Comparison of ENCODE assay signal across 9 cellular contexts in genomic region chr17:82283208-82283749, GRCh38. TPM values are rescaled to one million over a fixed set of nuclear protein-coding genes. Genes with fewer than 3 reads are reported as not detected.
DNase-seq lines count a peak whose midpoint lies in the region; ATAC-seq, FAIRE-seq and TF ChIP-seq lines count a peak whose summit lies in the region.
"Had no signal": no experiment of that assay in that cellular context is flagged by ENCODE, and none has a peak within 500 bp of the region (broad histone marks: within the 10 kb centered on the region; RNA-seq: fewer than 3 reads in every experiment).

No MANE protein-coding gene starts in this region.

- no peak for TF ChIP-seq EP300 in GM12878 (IDR thresholded peaks at IDR 0.05; ENCODE audit: borderline replicate concordance in 1 of 2, control insufficient read depth in 1 of 2, low read depth in 2 of 2, low read length in 2 of 2)

- TF ChIP-seq CTCF in GM12878 (IDR thresholded peaks at IDR 0.05 in 2 of 3, conservative IDR thresholded peaks at IDR 0.05 in 1 of 3; ENCODE audit: control insufficient read depth in 2 of 3, extremely low read depth in 1 of 3, insufficient read depth in 1 of 3, low read depth in 3 of 3, low read length in 3 of 3) (no peak), lower lobe of right lung (IDR thresholded peaks at IDR 0.05) (no peak)

- CTCF ChIA-PET in GM12878 (lab: Yijun Ruan, JAX): interaction anchor here (1.2 to 2.0 kb wide), 3 partner anchors 9 to 47 kb away, joined by 3 to 6 read pairs (median 5); no protein-coding TSS in a partner anchor

- H3K27ac ChIP-seq in GM12878 (ENCODE audit: control insufficient read depth, insufficient read depth) (no peak overlapping the region), lower lobe of right lung (no peak overlapping the region)

- no peaks in the 10 kb centered on the region for H3K79me2 ChIP-seq in GM12878 (ENCODE audit: control insufficient read depth, insufficient read depth, low read length)

- TF ChIP-seq RAD21 in GM12878 (IDR thresholded peaks at IDR 0.05; ENCODE audit: insufficient read depth, low read depth, low read length): no peak

- TF ChIP-seq POLR2A in GM12878 (IDR thresholded peaks at IDR 0.05; ENCODE audit: low read depth, low read length): no peak

- H3K9me3 ChIP-seq in GM12878 (replicated peaks; ENCODE audit: control insufficient read depth, insufficient read depth, low read length) (no peaks in the 10 kb centered on the region), lower lobe of right lung (no peaks in the 10 kb centered on the region)

- no peak overlapping the region for H2AFZ ChIP-seq in GM12878 (ENCODE audit: control insufficient read depth, low read depth, low read length)

- no peaks in the 10 kb centered on the region for H3K27me3 ChIP-seq in GM12878 (replicated peaks in 1 of 2; ENCODE audit: control insufficient read depth in 2 of 2, insufficient read depth in 2 of 2, low read length in 1 of 2)
- H3K27me3 ChIP-seq in lower lobe of right lung (ENCODE audit: low read depth): no peaks in the 10 kb centered on the region

- no peaks in the 10 kb centered on the region for H4K20me1 ChIP-seq in GM12878 (ENCODE audit: control insufficient read depth, insufficient read depth)

- H3K4me3 ChIP-seq in GM12878 (no peak overlapping the region), skeletal muscle cell (ENCODE audit: low read depth, low read length) (no peak overlapping the region), lower lobe of right lung (no peak overlapping the region)

- POLR2A ChIA-PET in GM12878 (lab: Charles Lee): interaction anchor here (0.8 to 2.6 kb wide), 7 partner anchors 9 to 20 kb away, joined by 3 to 16 read pairs (median 4); partner anchors contain the start of gene CSNK1D

- ATAC-seq in GM12878: peak; percentile 86
- ATAC-seq in GM18519 (IDR thresholded peaks at IDR 0.05; ENCODE audit: low FRiP score, unreplicated experiment): no peak
- no peak for ATAC-seq in lower lobe of right lung

- WGBS in GM12878 (ENCODE audit: insufficient coverage, insufficient replicate concordance, low lambda C conversion rate, missing lambda C conversion rate): 18% methylated on average over 12 of the region's 13 CpGs

- no peaks in the 10 kb centered on the region for H3K36me3 ChIP-seq in GM12878 (ENCODE audit: control insufficient read depth in 2 of 2, insufficient read depth in 2 of 2, low read length in 1 of 2)
- H3K36me3 ChIP-seq in lower lobe of right lung: no peaks in the 10 kb centered on the region

- in situ Hi-C loops in GM12878 (cut with MboI): no loop called here

- RAD21 ChIA-PET in GM12878 (lab: Charles Lee; ENCODE audit: unreplicated experiment): interaction anchor here (1.3 to 1.8 kb wide), 2 partner anchors 9 to 14 kb away, joined by 4 to 6 read pairs; no protein-coding TSS in a partner anchor

- H3K4me2 ChIP-seq in GM12878 (ENCODE audit: control insufficient read depth, insufficient read depth): no peak overlapping the region

- H3K9ac ChIP-seq in GM12878 (ENCODE audit: control insufficient read depth, insufficient read depth, low read length): no peak overlapping the region

- intact Hi-C loops in GM12878 (cut with micrococcal nuclease; ENCODE audit: unreplicated experiment): no loop called here
- intact Hi-C loops in lower lobe of right lung (cut with DNase I): no loop called here

- no TSS peak for BruUV-seq in GM12878 (replicated peaks; lab: Mats Ljungman, UMichigan)

- H3K4me1 ChIP-seq in GM12878 (ENCODE audit: control insufficient read depth, insufficient read depth, low read length) (no peaks in the 10 kb centered on the region), lower lobe of right lung (peaks cover 42% of the 10 kb centered on the region)

- peak; percentile 63 for DNase-seq in NCI-H2227 (lab: John Stamatoyannopoulos, UW; ENCODE audit: unreplicated experiment)
- DNase-seq in NCI-H2227 treated with DMSO at 0.1 percent for 48 hours (lab: John Stamatoyannopoulos, UW): no peak
- peak; percentile 89 for DNase-seq in NCI-H345 (lab: John Stamatoyannopoulos, UW)
- DNase-seq in GM12878 (ENCODE audit: low read depth, low spot score): no peak
- DNase-seq in skeletal muscle cell (ENCODE audit: low read depth): peak; percentile 62
- DNase-seq in NK-92 treated with Interleukin-12 subunit alpha and Interleukin-12 subunit beta, amount 100 ng/mL, for 24 hours (lab: John Stamatoyannopoulos, UW): no peak
- DNase-seq in lower lobe of right lung: no peak
- DNase-seq: CD4-positive, CD25-positive, alpha-beta regulatory T cell had no signal

- FAIRE-seq in GM12878 (lab: Jason Lieb, UNC): no peak

- SMC1A ChIA-PET in GM12878 (lab: Charles Lee; ENCODE audit: uncharacterized antibody, unreplicated experiment): interaction anchor here (0.9 to 1.6 kb wide), 4 partner anchors 15 to 55 kb away, joined by 3 to 5 read pairs (median 4); no protein-coding TSS in a partner anchor

RNA-seq across cellular contexts. Expression of gene CSNK1D, which starts 9.8 kb away (rescaled TPM):
- total RNA-seq in GM12878 (2013; cell fraction: nucleolus; rRNA removed): 85.1 and 93.8 TPM in 2 replicates
- total RNA-seq in GM12878 (2014; rRNA removed) (17.3 and 25.0 TPM in 2 replicates), GM12878 (2014; rRNA removed; fragmentation: Illumina TruSeq; extraction: Trizol) (26.4 and 27.8 TPM in 2 replicates), GM12878 (2021) (85.5 and 94.2 TPM in 2 replicates), lower lobe of right lung (146 TPM)
- 42.9 TPM for polyA plus RNA-seq in GM12878 (2011; ENCODE audit: low read depth)
- polyA plus RNA-seq in GM12878 (2011; rRNA removed) (40.7 and 54.4 TPM in 2 replicates), GM12878 (2014; fragmentation: Illumina TruSeq; extraction: Trizol) (72.5 and 105 TPM in 2 replicates), GM12878 (2014; fragmentation: Nextera tagmentation; extraction: Ambion mirVana) (10 to 100 TPM in 1 of 2 experiments, 1 to 10 TPM in 1; 5.7 to 13.0 TPM), GM12878 (2014; rRNA removed) (74.9 and 90.3 TPM in 2 replicates), GM12878 (2016; fragmentation: Nextera tagmentation; extraction: Ambion mirVana) (10 to 100 TPM; 61.8 to 63.4 TPM)
- 58.6 and 69.9 TPM in 2 replicates for polyA plus RNA-seq in GM12878 (2011; cell fraction: cytosol; rRNA removed)
- polyA plus RNA-seq in GM12878 (2011; cell fraction: nucleus; rRNA removed): 236 and 302 TPM in 2 replicates
- polyA plus RNA-seq in GM12878 (2012): 62.0 and 78.9 TPM in 2 replicates
- polyA minus RNA-seq in GM12878 (2011; rRNA and poly(A)+ RNA removed): 53.9 and 56.8 TPM in 2 replicates
- polyA minus RNA-seq in GM12878 (2011; cell fraction: cytosol; rRNA and poly(A)+ RNA removed): 25.1 and 26.0 TPM in 2 replicates
- 38.6 and 73.4 TPM in 2 replicates for polyA minus RNA-seq in GM12878 (2011; cell fraction: nucleus; rRNA and poly(A)+ RNA removed)

RNA-seq across cellular contexts. Expression of gene CD7, which starts 34.1 kb away (rescaled TPM):
- total RNA-seq in GM12878 (2013; cell fraction: nucleolus; rRNA removed): not detected in 2 replicates
- total RNA-seq in GM12878 (2014; rRNA removed): not detected in 2 replicates
- not detected in 2 replicates for total RNA-seq in GM12878 (2014; rRNA removed; fragmentation: Illumina TruSeq; extraction: Trizol)
- total RNA-seq in GM12878 (2021): 0.33 TPM in 1 of 2 replicates, not detected in the other
- not detected for polyA plus RNA-seq in GM12878 (2011; ENCODE audit: low read depth)
- not detected in 2 replicates for polyA plus RNA-seq in GM12878 (2011; rRNA removed)
- 0.07 and 0.18 TPM in 2 replicates for polyA plus RNA-seq in GM12878 (2011; cell fraction: cytosol; rRNA removed)
- 0.33 and 0.53 TPM in 2 replicates for polyA plus RNA-seq in GM12878 (2011; cell fraction: nucleus; rRNA removed)
- polyA plus RNA-seq in GM12878 (2012): 0.14 TPM in 1 of 2 replicates, not detected in the other
- polyA plus RNA-seq in GM12878 (2014; fragmentation: Illumina TruSeq; extraction: Trizol): not detected in 2 replicates
- polyA plus RNA-seq in GM12878 (2014; fragmentation: Nextera tagmentation; extraction: Ambion mirVana): not detected
- 0.60 TPM in 1 of 2 replicates, not detected in the other for polyA plus RNA-seq in GM12878 (2014; rRNA removed)
- not detected for polyA plus RNA-seq in GM12878 (2016; fragmentation: Nextera tagmentation; extraction: Ambion mirVana)
- polyA minus RNA-seq in GM12878 (2011; rRNA and poly(A)+ RNA removed): not detected in 2 replicates
- not detected in 2 replicates for polyA minus RNA-seq in GM12878 (2011; cell fraction: cytosol; rRNA and poly(A)+ RNA removed)
- polyA minus RNA-seq in GM12878 (2011; cell fraction: nucleus; rRNA and poly(A)+ RNA removed): 0.19 TPM in 1 of 2 replicates, not detected in the other
- 7.1 TPM for total RNA-seq in lower lobe of right lung

RNA-seq across cellular contexts. Expression of gene SECTM1, which starts 50.3 kb away (rescaled TPM):
- total RNA-seq in GM12878 (2013; cell fraction: nucleolus; rRNA removed): not detected in 2 replicates
- not detected in 2 replicates for total RNA-seq in GM12878 (2014; rRNA removed)
- not detected in 2 replicates for total RNA-seq in GM12878 (2014; rRNA removed; fragmentation: Illumina TruSeq; extraction: Trizol)
- total RNA-seq in GM12878 (2021): 0.08 TPM in 1 of 2 replicates, not detected in the other
- not detected for polyA plus RNA-seq in GM12878 (2011; ENCODE audit: low read depth)
- polyA plus RNA-seq in GM12878 (2011; rRNA removed): 0.12 TPM in 1 of 2 replicates, not detected in the other
- 0.15 and 0.22 TPM in 2 replicates for polyA plus RNA-seq in GM12878 (2011; cell fraction: cytosol; rRNA removed)
- 0.09 and 0.21 TPM in 2 replicates for polyA plus RNA-seq in GM12878 (2011; cell fraction: nucleus; rRNA removed)
- 0.07 TPM in 1 of 2 replicates, not detected in the other for polyA plus RNA-seq in GM12878 (2012)
- 0.10 TPM in 1 of 2 replicates, not detected in the other for polyA plus RNA-seq in GM12878 (2014; fragmentation: Illumina TruSeq; extraction: Trizol)
- not detected for polyA plus RNA-seq in GM12878 (2014; fragmentation: Nextera tagmentation; extraction: Ambion mirVana)
- 0.11 TPM in 1 of 2 replicates, not detected in the other for polyA plus RNA-seq in GM12878 (2014; rRNA removed)
- polyA plus RNA-seq in GM12878 (2016; fragmentation: Nextera tagmentation; extraction: Ambion mirVana): under 1 TPM in 1 of 2 experiments, not detected in 1; 0.13 TPM
- polyA minus RNA-seq in GM12878 (2011; rRNA and poly(A)+ RNA removed): 0.10 TPM in 1 of 2 replicates, not detected in the other
- not detected in 2 replicates for polyA minus RNA-seq in GM12878 (2011; cell fraction: cytosol; rRNA and poly(A)+ RNA removed)
- not detected in 2 replicates for polyA minus RNA-seq in GM12878 (2011; cell fraction: nucleus; rRNA and poly(A)+ RNA removed)
- 44.5 TPM for total RNA-seq in lower lobe of right lung

RNA-seq across cellular contexts. Expression of gene SLC16A3, which starts 54.4 kb away (rescaled TPM):
- total RNA-seq in GM12878 (2013; cell fraction: nucleolus; rRNA removed): 264 and 312 TPM in 2 replicates
- total RNA-seq in GM12878 (2014; rRNA removed) (33.4 and 37.8 TPM in 2 replicates), GM12878 (2014; rRNA removed; fragmentation: Illumina TruSeq; extraction: Trizol) (10.2 and 10.3 TPM in 2 replicates), GM12878 (2021) (46.5 and 49.5 TPM in 2 replicates), lower lobe of right lung (81.9 TPM)
- polyA plus RNA-seq in GM12878 (2011; ENCODE audit: low read depth): 24.0 TPM
- polyA plus RNA-seq in GM12878 (2011; rRNA removed) (18.0 and 44.4 TPM in 2 replicates), GM12878 (2014; fragmentation: Illumina TruSeq; extraction: Trizol) (0.44 and 4.6 TPM in 2 replicates), GM12878 (2014; fragmentation: Nextera tagmentation; extraction: Ambion mirVana) (1 to 10 TPM in 1 of 2 experiments, under 1 TPM in 1; 0.10 to 1.2 TPM), GM12878 (2014; rRNA removed) (30.0 and 33.0 TPM in 2 replicates), GM12878 (2016; fragmentation: Nextera tagmentation; extraction: Ambion mirVana) (1 to 10 TPM; 4.3 to 5.7 TPM)
- 60.2 and 98.5 TPM in 2 replicates for polyA plus RNA-seq in GM12878 (2011; cell fraction: cytosol; rRNA removed)
- 75.2 and 100 TPM in 2 replicates for polyA plus RNA-seq in GM12878 (2011; cell fraction: nucleus; rRNA removed)
- polyA plus RNA-seq in GM12878 (2012): 102 and 145 TPM in 2 replicates
- polyA minus RNA-seq in GM12878 (2011; rRNA and poly(A)+ RNA removed): 47.3 and 89.5 TPM in 2 replicates
- polyA minus RNA-seq in GM12878 (2011; cell fraction: cytosol; rRNA and poly(A)+ RNA removed): 32.2 and 37.6 TPM in 2 replicates
- polyA minus RNA-seq in GM12878 (2011; cell fraction: nucleus; rRNA and poly(A)+ RNA removed): 66.3 and 84.2 TPM in 2 replicates

Comparison
In these comparisons a context has a peak if more than half of its experiments do, and no peak if none do; other contexts are left out.
1. DNase-seq: peak in NCI-H2227 (single experiment), NCI-H345 (single experiment) and skeletal muscle cell (single experiment); none in NCI-H2227 treated with DMSO at 0.1 percent for 48 hours (single experiment), GM12878 (single experiment), NK-92 treated with Interleukin-12 subunit alpha and Interleukin-12 subunit beta, amount 100 ng/mL, for 24 hours (single experiment) and lower lobe of right lung (single experiment).
2. RNA of gene SECTM1, which starts 50.3 kb away (total RNA-seq): 44.5 TPM in lower lobe of right lung (single experiment); 0.08 TPM in GM12878; every median in the first group is over 10 times any median in the second.